In the genomic region with DNA sequence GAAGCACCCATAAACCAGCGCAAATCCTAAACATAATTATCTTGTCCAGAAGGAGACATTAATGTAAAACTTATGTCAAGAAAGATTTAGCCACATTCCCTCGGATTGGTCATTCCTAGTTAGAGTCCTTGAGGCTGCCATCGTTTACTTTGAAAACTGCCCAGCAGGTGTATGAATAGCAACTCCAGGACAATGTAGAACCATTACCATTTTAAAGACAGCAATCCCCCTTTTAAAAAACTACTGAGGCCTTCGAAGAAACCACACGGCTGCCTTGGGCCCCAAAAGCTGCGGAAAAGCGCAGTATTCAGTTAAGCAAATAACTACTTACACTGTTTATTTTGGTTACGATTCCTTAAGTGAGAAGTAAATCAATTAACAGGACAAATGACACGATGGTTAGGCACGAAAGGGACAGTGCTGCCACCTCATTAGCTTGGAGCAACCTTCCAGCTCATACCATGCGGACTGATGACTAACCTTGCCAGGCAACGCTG, we compare ENCODE assay signal across 8 cellular contexts. TPM values are rescaled to one million over a fixed set of nuclear protein-coding genes. Genes with fewer than 3 reads are reported as not detected.
DNase-seq lines count a peak whose midpoint lies in the region; ATAC-seq and TF ChIP-seq lines count a peak whose summit lies in the region.

No MANE protein-coding gene starts in this region.

- DNase-seq in A673 (ENCODE audit: low spot score) = no peak
- DNase-seq in SKM-1 (lab: John Stamatoyannopoulos, UW; ENCODE audit: unreplicated experiment) = no peak
- no peak for DNase-seq in NCI-H82 (lab: John Stamatoyannopoulos, UW)
- no peak for DNase-seq in GM20000 (ENCODE audit: low spot score)

- no TSS peak for BruUV-seq in A673 (replicated peaks; lab: Mats Ljungman, UMichigan)

- H3K27me3 ChIP-seq in A673 (replicated peaks; ENCODE audit: insufficient read depth, low read depth, low read length, poor library complexity) = no peaks in the 10 kb centered on the region
- H3K27me3 ChIP-seq in HUES48 (ENCODE audit: control insufficient read depth, insufficient read depth, low read length) = peaks cover 100% of the 10 kb centered on the region
- H3K27me3 ChIP-seq in endocrine pancreas (ENCODE audit: control insufficient read depth, insufficient read depth, low read length) = no peaks in the 10 kb centered on the region
- H3K27me3 ChIP-seq in muscle layer of colon (ENCODE audit: control insufficient read depth in 1 of 2, insufficient read depth in 2 of 2, low read length in 2 of 2) = no peaks in the 10 kb centered on the region

- H3K4me1 ChIP-seq in A673 (ENCODE audit: insufficient read depth, low read length, poor library complexity, severe bottlenecking) = no peaks in the 10 kb centered on the region
- H3K4me1 ChIP-seq in HUES48 (ENCODE audit: control insufficient read depth, insufficient read depth, low read length) = peaks cover 22% of the 10 kb centered on the region
- peaks cover 19% of the 10 kb centered on the region for H3K4me1 ChIP-seq in endocrine pancreas (ENCODE audit: control insufficient read depth, insufficient read depth, low read length)
- peaks cover 31% of the 10 kb centered on the region for H3K4me1 ChIP-seq in muscle layer of colon (ENCODE audit: insufficient read depth, low read length)

- intact Hi-C loops in A673 (cut with micrococcal nuclease; ENCODE audit: unreplicated experiment) = no loop called here

- no peaks in the 10 kb centered on the region for H3K36me3 ChIP-seq in A673 (ENCODE audit: insufficient read depth, low read length, poor library complexity, severe bottlenecking)
- H3K36me3 ChIP-seq in HUES48 (ENCODE audit: control insufficient read depth, insufficient read depth, low read length) = no peaks in the 10 kb centered on the region
- H3K36me3 ChIP-seq in endocrine pancreas (ENCODE audit: control insufficient read depth, insufficient read depth, low read length) = no peaks in the 10 kb centered on the region
- no peaks in the 10 kb centered on the region for H3K36me3 ChIP-seq in muscle layer of colon (ENCODE audit: insufficient read depth, low read length)

- TF ChIP-seq CTCF in A673 (conservative IDR thresholded peaks at IDR 0.05; ENCODE audit: low read depth, low read length) (no peak), GM20000 (IDR thresholded peaks at IDR 0.05; ENCODE audit: extremely low read depth, missing control alignments) (no peak)

- POLR2A ChIA-PET in A673 (lab: Charles Lee; ENCODE audit: low non-redundant PET) = no interaction called here

- H3K9ac ChIP-seq in HUES48 (ENCODE audit: low read depth, low read length) = no peak overlapping the region
- peak overlapping the region; percentile 90 for H3K9ac ChIP-seq in endocrine pancreas (ENCODE audit: control insufficient read depth, insufficient read depth, low read length)
- H3K9ac ChIP-seq in muscle layer of colon (ENCODE audit: low read length) = peak overlapping the region; percentile 74

- no peaks in the 10 kb centered on the region for H3K9me3 ChIP-seq in A673 (ENCODE audit: low read depth, low read length, poor library complexity, severe bottlenecking)
- H3K9me3 ChIP-seq in HUES48 (ENCODE audit: control insufficient read depth, insufficient read depth, low read length) = no peaks in the 10 kb centered on the region
- H3K9me3 ChIP-seq in endocrine pancreas (ENCODE audit: control insufficient read depth, low read length) = no peaks in the 10 kb centered on the region
- H3K9me3 ChIP-seq in muscle layer of colon (ENCODE audit: low read length) = no peaks in the 10 kb centered on the region

- ATAC-seq in HG03095 (IDR thresholded peaks at IDR 0.05; ENCODE audit: unreplicated experiment) = no peak

- CTCF ChIA-PET in A673 (lab: Charles Lee) = no interaction called here

- H3K4me3 ChIP-seq in A673 (ENCODE audit: low read depth, low read length, poor library complexity, severe bottlenecking) (peak overlapping the region; percentile 68), HUES48 (ENCODE audit: low read depth, low read length) (peak overlapping the region; percentile 68), endocrine pancreas (ENCODE audit: control insufficient read depth, insufficient read depth, low read length) (peak overlapping the region; percentile 79), muscle layer of colon (ENCODE audit: low read depth in 1 of 2, low read length in 2 of 2) (peak overlapping the region; percentile 76 to 93)

- H3K27ac ChIP-seq in A673 (ENCODE audit: low read depth, low read length, poor library complexity, severe bottlenecking) (no peak overlapping the region), HUES48 (ENCODE audit: low read depth, low read length) (peak overlapping the region; percentile 83), muscle layer of colon (ENCODE audit: low read depth, low read length) (peak overlapping the region; percentile 91)

RNA-seq across cellular contexts. Expression of a gene that starts 0.8 kb away (rescaled TPM):
- total RNA-seq in A673 (2021) = 3.9 and 4.3 TPM in 2 replicates
